Comparison of ENCODE assay signal across 21 cellular contexts in the genomic region with DNA sequence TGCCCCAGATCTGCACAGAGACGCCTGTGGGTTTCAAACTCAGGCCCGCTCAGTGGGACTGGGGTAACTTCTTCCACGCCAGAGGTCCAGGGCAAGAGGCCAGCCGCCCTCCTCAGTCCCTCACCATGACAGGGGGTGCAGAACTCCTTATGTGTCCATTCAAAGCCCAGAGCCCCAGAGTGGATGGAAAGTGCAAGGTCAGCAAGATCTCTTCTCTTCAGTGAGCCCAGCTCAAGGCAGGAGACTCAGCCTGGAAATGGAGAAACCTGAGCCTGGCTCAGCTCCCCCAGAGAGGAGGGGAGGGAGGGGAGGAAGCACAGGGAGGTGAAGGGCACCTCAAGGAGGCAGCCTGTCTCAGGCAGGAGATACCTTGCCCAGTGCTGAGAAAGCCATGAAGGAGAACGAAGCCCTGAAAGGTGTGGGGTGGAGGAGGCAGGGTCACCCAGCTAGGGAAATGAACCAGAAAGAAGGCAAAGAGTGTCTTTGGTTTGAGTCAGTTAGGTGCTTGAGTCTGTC.
"Had no signal": no experiment of that assay in that cellular context is flagged by ENCODE, and none has a peak within 500 bp of the region (broad histone marks: within the 10 kb centered on the region; RNA-seq: fewer than 3 reads in every experiment).

No MANE protein-coding gene starts in this region.

- ATAC-seq: activated CD4-positive, CD25-positive, alpha-beta regulatory T cell treated with anti-CD3 and anti-CD28 coated beads, Interleukin-2, amount 50 U/mL, for 24 hours; activated CD8-positive, alpha-beta T cell treated with anti-CD3 and anti-CD28 coated beads for 36 hours had no signal

- H3K9me3 ChIP-seq: breast epithelium, SJSA1 had no signal

- H3K27me3 Mint-ChIP-seq: activated CD8-positive, alpha-beta T cell treated with anti-CD3 and anti-CD28 coated beads for 36 hours had no signal

- H3K9ac ChIP-seq: KMS-11 had no signal

- H3K4me3 Mint-ChIP-seq: activated CD8-positive, alpha-beta T cell treated with anti-CD3 and anti-CD28 coated beads for 36 hours; activated T-cell treated with anti-CD3 and anti-CD28 coated beads, Interleukin-2, amount 50 U/mL, for 72 hours; T-helper 1 cell treated with Interleukin-12 subunit alpha and Interleukin-12 subunit beta and Interleukin-4 antibody, amounts not matched to agents 30 μg/mL and 1 μg/mL, for 36 hours had no signal

- H3K4me2 ChIP-seq: KMS-11 had no signal

- H3K27ac Mint-ChIP-seq: activated CD8-positive, alpha-beta T cell treated with anti-CD3 and anti-CD28 coated beads for 36 hours; activated T-cell treated with anti-CD3 and anti-CD28 coated beads, Interleukin-2, amount 50 U/mL, for 72 hours; activated T-helper 2 cell treated with anti-CD3 and anti-CD28 coated beads, Interferon-gamma antibody, Interleukin-2, Interleukin-4, amounts not matched to agents 10 μg/mL and 5 μg/mL and 100 μg/mL, durations not matched to agents 14 hours and 24 hours and 36 hours; T-helper 1 cell treated with Interleukin-12 subunit alpha and Interleukin-12 subunit beta and Interleukin-4 antibody, amounts not matched to agents 30 μg/mL and 1 μg/mL, for 36 hours had no signal

- H3K27me3 ChIP-seq: SJSA1 had no signal

- H3K36me3 ChIP-seq: breast epithelium, SJSA1 had no signal

- DNase-seq: activated CD4-positive, alpha-beta T cell treated with anti-CD3 and anti-CD28 coated beads for 4 hours; activated CD8-positive, alpha-beta memory T cell treated with anti-CD3 and anti-CD28 coated beads, Interleukin-2, amount 50 U/mL, for 4 hours; activated CD8-positive, alpha-beta T cell treated with anti-CD3 and anti-CD28 coated beads for 36 hours; activated naive CD4-positive, alpha-beta T cell treated with anti-CD3 and anti-CD28 coated beads, Interleukin-2, amount 50 U/mL, for 16 hours; activated T-cell treated with anti-CD3 and anti-CD28 coated beads, Interleukin-2, amount 50 U/mL, for 72 hours; aorta; caudate nucleus; NCI-H1105; NCI-H1436; NCI-H1694 treated with DMSO at 0.1 percent for 48 hours; NCI-H2029 treated with DMSO at 0.1 percent for 48 hours; NCI-H2171 treated with DMSO at 0.1 percent for 48 hours; NCI-H226; NCI-H526 treated with DMSO at 0.1 percent for 48 hours; SHP77 had no signal

- H3K9me3 Mint-ChIP-seq: activated CD8-positive, alpha-beta T cell treated with anti-CD3 and anti-CD28 coated beads for 36 hours; activated T-cell treated with anti-CD3 and anti-CD28 coated beads, Interleukin-2, amount 50 U/mL, for 72 hours; activated T-helper 2 cell treated with anti-CD3 and anti-CD28 coated beads, Interferon-gamma antibody, Interleukin-2, Interleukin-4, amounts not matched to agents 10 μg/mL and 5 μg/mL and 100 μg/mL, durations not matched to agents 14 hours and 24 hours and 36 hours; T-helper 1 cell treated with Interleukin-12 subunit alpha and Interleukin-12 subunit beta and Interleukin-4 antibody, amounts not matched to agents 30 μg/mL and 1 μg/mL, for 36 hours had no signal

- H3K4me1 ChIP-seq: breast epithelium, SJSA1 had no signal

- H3K27ac ChIP-seq: KMS-11, SJSA1 had no signal

- H3K4me3 ChIP-seq: breast epithelium, SJSA1 had no signal
